In the genomic region with DNA sequence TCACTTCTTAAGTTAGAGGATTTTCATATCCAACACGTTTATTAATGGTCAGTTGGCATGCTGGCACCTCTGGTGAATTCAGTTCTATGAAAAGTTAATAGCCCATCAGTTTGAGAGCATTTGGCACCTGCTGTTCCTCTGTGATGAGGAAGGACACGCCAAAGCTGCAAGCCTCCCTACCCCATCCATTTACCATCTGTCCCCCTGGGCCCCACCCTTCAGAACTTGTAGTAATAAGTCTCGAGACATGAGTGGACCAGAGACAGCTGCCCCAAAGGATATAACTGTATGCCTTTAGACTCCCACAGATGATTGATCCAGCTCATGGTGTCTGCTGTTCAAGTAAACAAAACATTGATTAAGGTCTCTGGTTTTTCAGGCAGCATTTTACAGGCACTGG, we compare ENCODE assay signal across 29 cellular contexts.
"Had no signal": no experiment of that assay in that cellular context is flagged by ENCODE, and none has a peak within 500 bp of the region (broad histone marks: within the 10 kb centered on the region; RNA-seq: fewer than 3 reads in every experiment).

No MANE protein-coding gene starts in this region.

- H3K4me3 Mint-ChIP-seq: activated CD4-positive, alpha-beta T cell treated with anti-CD3 and anti-CD28 coated beads, Interleukin-2, amount 10 ng/mL, durations not matched to agents 24 days and 14 days; activated CD8-positive, alpha-beta T cell treated with anti-CD3 and anti-CD28 coated beads, Interleukin-2, amount 10 ng/mL, durations not matched to agents 7 days and 5 days; activated naive CD4-positive, alpha-beta T cell treated with anti-CD3 and anti-CD28 coated beads for 36 hours; activated naive CD8-positive, alpha-beta T cell treated with anti-CD3 and anti-CD28 coated beads for 36 hours had no signal

- H3K4me3 ChIP-seq: MG63, PC-9 had no signal

- H3K9me3 ChIP-seq: MG63 had no signal

- H3K27ac Mint-ChIP-seq: activated CD4-positive, alpha-beta T cell treated with anti-CD3 and anti-CD28 coated beads, Interleukin-2, amount 10 ng/mL, durations not matched to agents 24 days and 14 days; activated CD8-positive, alpha-beta T cell treated with anti-CD3 and anti-CD28 coated beads, Interleukin-2, amount 10 ng/mL, durations not matched to agents 7 days and 5 days had no signal

- H3K27me3 Mint-ChIP-seq: activated CD4-positive, alpha-beta T cell treated with anti-CD3 and anti-CD28 coated beads, Interleukin-2, amount 10 ng/mL, durations not matched to agents 24 days and 14 days; activated naive CD8-positive, alpha-beta T cell treated with anti-CD3 and anti-CD28 coated beads for 36 hours had no signal

- H2AFZ ChIP-seq: PC-9 had no signal

- ATAC-seq: activated CD8-positive, alpha-beta T cell treated with anti-CD3 and anti-CD28 coated beads, Interleukin-2, amount 10 ng/mL, durations not matched to agents 7 days and 5 days; Right ventricle myocardium inferior had no signal

- DNase-seq: activated CD4-positive, alpha-beta T cell treated with anti-CD3 and anti-CD28 coated beads, Interleukin-2, amount 10 ng/mL, durations not matched to agents 24 days and 14 days; activated CD4-positive, alpha-beta T cell treated with anti-CD3 and anti-CD28 coated beads, Interleukin-2, amount 50 U/mL, for 48 hours; activated CD8-positive, alpha-beta T cell treated with anti-CD3 and anti-CD28 coated beads, Interleukin-2, amount 10 ng/mL, durations not matched to agents 7 days and 5 days; activated gamma-delta T cell treated with Interleukin-2 at 50 U/mL for 16 hours; activated naive CD4-positive, alpha-beta T cell treated with anti-CD3 and anti-CD28 coated beads for 36 hours; activated naive CD8-positive, alpha-beta T cell treated with anti-CD3 and anti-CD28 coated beads for 36 hours; amniotic stem cell; aorta; brain microvascular endothelial cell; central memory CD4-positive, alpha-beta T cell; Kasumi-1; KG1; MG63; NCI-H1048; NCI-H1105 treated with DMSO at 0.1 percent for 48 hours; NCI-H1436; NCI-H1694; NCI-H1930; NCI-H2081 treated with DMSO at 0.1 percent for 48 hours; NCI-H226; NCI-H446 treated with DMSO at 0.1 percent for 48 hours; NCI-H526; NCI-H748 treated with DMSO at 0.1 percent for 48 hours; NK-92 treated with Interleukin-12 subunit alpha and Interleukin-12 subunit beta, amount 100 ng/mL, for 24 hours; PC-9; SIG-M5; T1000 had no signal

- H3K27me3 ChIP-seq: brain microvascular endothelial cell, MG63 had no signal

- H3K9me3 Mint-ChIP-seq: activated CD4-positive, alpha-beta T cell treated with anti-CD3 and anti-CD28 coated beads, Interleukin-2, amount 10 ng/mL, durations not matched to agents 24 days and 14 days; activated naive CD4-positive, alpha-beta T cell treated with anti-CD3 and anti-CD28 coated beads for 36 hours; activated naive CD8-positive, alpha-beta T cell treated with anti-CD3 and anti-CD28 coated beads for 36 hours had no signal

- H3K4me2 ChIP-seq: PC-9 had no signal

- H3K27ac ChIP-seq: brain microvascular endothelial cell, PC-9, RWPE1 had no signal
